8 cellular contexts compared by ENCODE assay signal in the genomic region with DNA sequence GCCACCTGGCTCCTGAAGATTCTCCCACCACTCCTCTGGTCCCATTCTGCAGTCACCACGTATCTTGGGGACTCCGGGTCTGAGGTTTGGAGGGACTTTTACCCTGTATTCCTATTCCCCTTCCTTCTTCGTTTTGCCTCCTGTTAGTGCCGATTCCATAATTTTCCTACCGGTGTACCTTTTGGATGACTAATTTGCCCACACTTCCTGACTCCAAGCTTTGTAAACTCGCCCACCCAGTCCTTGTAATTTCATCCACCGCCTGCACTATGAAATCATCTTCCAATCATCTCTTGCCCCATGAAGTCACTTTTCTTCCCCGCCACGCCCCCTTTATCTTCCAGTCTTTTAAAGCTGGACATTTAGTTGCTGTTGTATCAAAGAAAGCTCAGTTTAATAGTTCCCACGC. TPM values are rescaled to one million over a fixed set of nuclear protein-coding genes. Genes with fewer than 3 reads are reported as not detected.
DNase-seq lines count a peak whose midpoint lies in the region; ATAC-seq and TF ChIP-seq lines count a peak whose summit lies in the region.

No MANE protein-coding gene starts in this region.

- BruUV-seq in Caco-2 (replicated peaks; lab: Mats Ljungman, UMichigan) = no TSS peak

- no peaks in the 10 kb centered on the region for H3K9me3 Mint-ChIP-seq in Caco-2 (ENCODE audit: unreplicated experiment)

- TF ChIP-seq CTCF in Caco-2 (IDR thresholded peaks at IDR 0.05; ENCODE audit: insufficient read depth in 1 of 2, low read depth in 1 of 2, low read length in 1 of 2, severe bottlenecking in 1 of 2, unreplicated experiment in 1 of 2) = no peak
- TF ChIP-seq CTCF in HL-60 (IDR thresholded peaks at IDR 0.05; ENCODE audit: insufficient read depth, low read length) = no peak
- no peak for TF ChIP-seq CTCF in coronary artery (IDR thresholded peaks at IDR 0.05)

- H3K79me1 ChIP-seq in mesenchymal stem cell (replicated peaks; ENCODE audit: low read length, poor library complexity, severe bottlenecking) = peaks cover 12% of the 10 kb centered on the region

- peak overlapping the region; percentile 99 for H3K9ac ChIP-seq in mesenchymal stem cell (ENCODE audit: low read length)

- H3K27me3 ChIP-seq in Caco-2 (replicated peaks; ENCODE audit: control insufficient read depth, insufficient read depth, low read length) = no peaks in the 10 kb centered on the region
- no peaks in the 10 kb centered on the region for H3K27me3 ChIP-seq in HL-60 (ENCODE audit: insufficient read depth, poor library complexity, severe bottlenecking)
- H3K27me3 ChIP-seq in mesenchymal stem cell (ENCODE audit: control insufficient read depth in 1 of 2, insufficient read depth in 1 of 2, low read length in 2 of 2) = no peaks in the 10 kb centered on the region
- H3K27me3 ChIP-seq in thymus (ENCODE audit: control insufficient read depth, insufficient read depth) = no peaks in the 10 kb centered on the region

- no peak overlapping the region for H4K91ac ChIP-seq in mesenchymal stem cell (ENCODE audit: low read length)

- H3K36me3 ChIP-seq in Caco-2 (ENCODE audit: control insufficient read depth, insufficient read depth, low read length) (no peaks in the 10 kb centered on the region), mesenchymal stem cell (ENCODE audit: control insufficient read depth in 1 of 2, insufficient read depth in 2 of 2, low read depth in 1 of 2, low read length in 2 of 2) (peaks cover 3 to 22% of the 10 kb centered on the region in 2 experiments), thymus (ENCODE audit: control insufficient read depth, insufficient read depth) (peaks cover 4% of the 10 kb centered on the region)

- H3K14ac ChIP-seq in mesenchymal stem cell (ENCODE audit: low read length in 2 of 2) = no peak overlapping the region

- H3K4me1 ChIP-seq in Caco-2 (peaks cover 9% of the 10 kb centered on the region; the same call in 1 of the 2 replicates), mesenchymal stem cell (ENCODE audit: control insufficient read depth, insufficient read depth, low read depth, low read length) (peaks cover 3% of the 10 kb centered on the region), thymus (ENCODE audit: control insufficient read depth, insufficient read depth, low read length) (peaks cover 5% of the 10 kb centered on the region)

- CTCF ChIA-PET in Caco-2 (lab: Charles Lee) = interaction anchor here (1.9 kb wide), 1 partner anchor 68 kb away, joined by 20 read pairs; the partner anchor contains the start of gene TBC1D4

- peak; percentile 44 to 52 for DNase-seq in Caco-2
- DNase-seq in HL-60 (ENCODE audit: low read depth in 1 of 2, low spot score in 1 of 2) = peak in 1 of 2 experiments; percentile 40
- peak; percentile 48 for DNase-seq in SK-N-DZ (ENCODE audit: low spot score)
- no peak for DNase-seq in coronary artery (ENCODE audit: low spot score)
- peak; percentile 76 for DNase-seq in mesenchymal stem cell
- DNase-seq in hippocampal formation (lab: John Stamatoyannopoulos, UW) = no peak

- H2BK12ac ChIP-seq in mesenchymal stem cell (ENCODE audit: low read length in 2 of 2) = no peak overlapping the region

- no peak overlapping the region for H2BK15ac ChIP-seq in mesenchymal stem cell (ENCODE audit: low read depth, poor library complexity, severe bottlenecking)

- H3K23ac ChIP-seq in mesenchymal stem cell (ENCODE audit: low read length in 2 of 2) = no peak overlapping the region

- H2BK5ac ChIP-seq in mesenchymal stem cell (ENCODE audit: low read depth, low read length, poor library complexity, severe bottlenecking) = no peak overlapping the region

- H3K4ac ChIP-seq in mesenchymal stem cell (ENCODE audit: low read depth in 1 of 2, low read length in 2 of 2) = no peak overlapping the region

- H3K27ac ChIP-seq in HL-60 (replicated peaks) (peak overlapping the region; percentile 99), coronary artery (peak overlapping the region; percentile 21 to 69), mesenchymal stem cell (ENCODE audit: low read length, poor library complexity, severe bottlenecking) (peak overlapping the region; percentile 3), thymus (ENCODE audit: low read depth) (peak overlapping the region; percentile 15)

- H3K27ac Mint-ChIP-seq in Caco-2 (ENCODE audit: unreplicated experiment) = peak overlapping the region; percentile 85

- H2AFZ ChIP-seq in mesenchymal stem cell (ENCODE audit: low read depth, low read length) = no peak overlapping the region

- H2AK5ac ChIP-seq in mesenchymal stem cell (ENCODE audit: low read length, severe bottlenecking) = no peak overlapping the region

- WGBS in mesenchymal stem cell = 2% methylated on average over 8 of the region's 10 CpGs
- WGBS in thymus = 4% methylated on average over 10 of the region's 10 CpGs

- no peak overlapping the region for H4K8ac ChIP-seq in mesenchymal stem cell (ENCODE audit: low read length)

- intact Hi-C loops in Caco-2 (cut with micrococcal nuclease; ENCODE audit: unreplicated experiment) = no loop called here

- no peak overlapping the region for H2BK120ac ChIP-seq in mesenchymal stem cell (ENCODE audit: low read depth, low read length)

- H3K4me2 ChIP-seq in mesenchymal stem cell (ENCODE audit: low read length, poor library complexity, severe bottlenecking) = peak overlapping the region; percentile 59

- H3K18ac ChIP-seq in mesenchymal stem cell (ENCODE audit: low read depth in 1 of 2, low read length in 2 of 2) = no peak overlapping the region

- peak overlapping the region; percentile 91 for H3K4me3 Mint-ChIP-seq in Caco-2 (ENCODE audit: unreplicated experiment)

- POLR2A ChIA-PET in Caco-2 (lab: Charles Lee) = interaction anchor here (0.7 kb wide), 1 partner anchor 60 kb away, joined by 5 read pairs; no protein-coding TSS in a partner anchor

- peaks cover 39% of the 10 kb centered on the region for H3K4me1 Mint-ChIP-seq in Caco-2 (ENCODE audit: low read depth, unreplicated experiment)

- peaks cover 40% of the 10 kb centered on the region for H3K36me3 Mint-ChIP-seq in Caco-2 (ENCODE audit: insufficient read depth, unreplicated experiment)

- no peaks in the 10 kb centered on the region for H3K27me3 Mint-ChIP-seq in Caco-2 (ENCODE audit: insufficient read depth, unreplicated experiment)

- peak overlapping the region; percentile 85 for H3K4me3 ChIP-seq in Caco-2 (ENCODE audit: low read depth, low read length)
- H3K4me3 ChIP-seq in HL-60 (replicated peaks; ENCODE audit: insufficient read depth, low read length) = peak overlapping the region; percentile 68
- H3K4me3 ChIP-seq in coronary artery = peak overlapping the region; percentile 86
- H3K4me3 ChIP-seq in mesenchymal stem cell (ENCODE audit: insufficient read depth in 1 of 2, low read depth in 1 of 2, low read length in 2 of 2) = peak overlapping the region; percentile 98
- peak overlapping the region; percentile 79 for H3K4me3 ChIP-seq in thymus (ENCODE audit: low read length)

- ATAC-seq in GM19395 (IDR thresholded peaks at IDR 0.05; ENCODE audit: unreplicated experiment) = peak; percentile 28

- H3K9me3 ChIP-seq in Caco-2 (no peaks in the 10 kb centered on the region), mesenchymal stem cell (ENCODE audit: control insufficient read depth, low read length) (no peaks in the 10 kb centered on the region), thymus (ENCODE audit: control insufficient read depth) (no peaks in the 10 kb centered on the region)

RNA-seq across cellular contexts. Expression of gene UCHL3, which starts 0.6 kb away (rescaled TPM):
- total RNA-seq in Caco-2 (2022) = 113 and 122 TPM in 2 replicates
- polyA plus RNA-seq in SK-N-DZ (2014; cell fraction: cytosol; rRNA removed) = 61.6 TPM in 2 replicates
- 31.5 and 33.1 TPM in 2 replicates for polyA plus RNA-seq in SK-N-DZ (2014; cell fraction: nucleus; rRNA removed)
- polyA plus RNA-seq in mesenchymal stem cell (2013, experiment 1 of 2) = 46.6 TPM
- polyA plus RNA-seq in mesenchymal stem cell (2013, experiment 2 of 2) = 50.5 TPM
- 48.8 TPM for polyA plus RNA-seq in thymus

RNA-seq across cellular contexts. Expression of gene COMMD6, which starts 12.5 kb away (rescaled TPM):
- total RNA-seq in Caco-2 (2022) = 101 and 104 TPM in 2 replicates
- polyA plus RNA-seq in SK-N-DZ (2014; cell fraction: cytosol; rRNA removed) = 209 and 286 TPM in 2 replicates
- 149 and 234 TPM in 2 replicates for polyA plus RNA-seq in SK-N-DZ (2014; cell fraction: nucleus; rRNA removed)
- 298 TPM for polyA plus RNA-seq in mesenchymal stem cell (2013, experiment 1 of 2)
- 293 TPM for polyA plus RNA-seq in mesenchymal stem cell (2013, experiment 2 of 2)
- polyA plus RNA-seq in thymus = 354 TPM

Comparison
In these comparisons a context has a peak if more than half of its experiments do, and no peak if none do; other contexts are left out.
1. DNase-seq: peak in Caco-2 (2 of 2), SK-N-DZ (single experiment) and mesenchymal stem cell (single experiment); none in coronary artery (single experiment) and hippocampal formation (0 of 2).
2. H3K27ac ChIP-seq: peak in every context shown above with its lines; median percentile 99 in HL-60; 45 in coronary artery; 15 in thymus; 3 in mesenchymal stem cell.
3. Peak in every context shown above with its lines, with median percentiles within 50 percentile points of each other: H3K4me3 ChIP-seq.